In genomic region chr12:78866518-78866917, GRCh38 we compare ENCODE assay signal across 1 cellular context.
TF ChIP-seq lines count a peak whose summit lies in the region.

No MANE protein-coding gene starts in this region.

TF ChIP-seq in SK-N-SH, 30 proteins besides CTCF, POLR2A, EP300 and RAD21 (continued from another document):
- TF ChIP-seq REST (IDR thresholded peaks at IDR 0.05; ENCODE audit: low read depth, low read length), result peak; percentile 85; the same call in 1 of the 2 replicates
- TF ChIP-seq MEF2A (IDR thresholded peaks at IDR 0.05; ENCODE audit: borderline replicate concordance, low read depth), result no peak
- TF ChIP-seq RXRA (IDR thresholded peaks at IDR 0.05; ENCODE audit: borderline replicate concordance, low read depth), result no peak
- no peak for TF ChIP-seq FOXM1 (IDR thresholded peaks at IDR 0.05; ENCODE audit: low read depth)
